7 cellular contexts compared by ENCODE assay signal in genomic region chr13:113393572-113394503, GRCh38.
DNase-seq lines count a peak whose midpoint lies in the region; ATAC-seq and TF ChIP-seq lines count a peak whose summit lies in the region.

No MANE protein-coding gene starts in this region.

- peak; percentile 32 for TF ChIP-seq POLR2A in GM15510 (IDR thresholded peaks at IDR 0.05; ENCODE audit: borderline replicate concordance, extremely low read depth, insufficient read length)

- ATAC-seq in HG02759 (IDR thresholded peaks at IDR 0.05; ENCODE audit: unreplicated experiment), result peak; percentile 97

- H3K4me3 ChIP-seq in iPS-11a (ENCODE audit: low read depth, low read length) (peak overlapping the region; percentile 42), skeletal muscle cell (ENCODE audit: low read depth, low read length) (peak overlapping the region; percentile 79)

- peak; percentile 84 for DNase-seq in NCI-H1105 treated with DMSO at 0.1 percent for 48 hours (lab: John Stamatoyannopoulos, UW)
- peak; percentile 93 for DNase-seq in T1000 (lab: John Stamatoyannopoulos, UW)
- DNase-seq in astrocyte of the hippocampus (ENCODE audit: low read depth, low spot score), result peak; percentile 92
- no peak for DNase-seq in skeletal muscle cell (ENCODE audit: low read depth)
